ENCODE assay signal across 8 cellular contexts in genomic region chr11:118619444-118620205, GRCh38. TPM values are rescaled to one million over a fixed set of nuclear protein-coding genes. Genes with fewer than 3 reads are reported as not detected.
DNase-seq lines count a peak whose midpoint lies in the region; ATAC-seq and TF ChIP-seq lines count a peak whose summit lies in the region.

No MANE protein-coding gene starts in this region.

- H3K9me3 Mint-ChIP-seq in mesothelial cell of epicardium: no peaks in the 10 kb centered on the region

- H3K4me3 ChIP-seq in H7 (ENCODE audit: insufficient read depth, low read depth, low read length): no peak overlapping the region

- TF ChIP-seq CTCF in mesothelial cell of epicardium (IDR thresholded peaks at IDR 0.05; ENCODE audit: unreplicated experiment): no peak

- H3K36me3 Mint-ChIP-seq in mesothelial cell of epicardium: peaks cover 2% of the 10 kb centered on the region

- DNase-seq in AG08396 (ENCODE audit: low spot score): peak; percentile 84
- DNase-seq in NCI-H2171 treated with DMSO at 0.1 percent for 48 hours (lab: John Stamatoyannopoulos, UW): peak; percentile 65
- DNase-seq in dermis blood vessel endothelial cell: peak; percentile 97
- DNase-seq in mesothelial cell of epicardium (ENCODE audit: low spot score in 2 of 2, unreplicated experiment in 2 of 2): no peak
- no peak for DNase-seq in H7
- DNase-seq in NCI-H1105 treated with DMSO at 0.1 percent for 48 hours (lab: John Stamatoyannopoulos, UW): no peak

- H3K27me3 Mint-ChIP-seq in mesothelial cell of epicardium (ENCODE audit: low read depth): no peaks in the 10 kb centered on the region

- peak overlapping the region; percentile 40 for H3K4me3 Mint-ChIP-seq in mesothelial cell of epicardium

- H3K36me3 ChIP-seq in H7 (replicated peaks; ENCODE audit: control insufficient read depth, insufficient read depth, low read length): no peaks in the 10 kb centered on the region

- no peaks in the 10 kb centered on the region for H3K27me3 ChIP-seq in H7 (ENCODE audit: control insufficient read depth, insufficient read depth, low read length)

- peak overlapping the region; percentile 82 for H3K27ac Mint-ChIP-seq in mesothelial cell of epicardium

- ATAC-seq in HG03521 (IDR thresholded peaks at IDR 0.05; ENCODE audit: unreplicated experiment) (no peak), GM21390 (IDR thresholded peaks at IDR 0.05; ENCODE audit: unreplicated experiment) (no peak)

- H3K4me1 Mint-ChIP-seq in mesothelial cell of epicardium: peaks cover 80% of the 10 kb centered on the region

RNA-seq across cellular contexts. Expression of gene PHLDB1, which starts 12.2 kb away (rescaled TPM):
- total RNA-seq in dermis blood vessel endothelial cell (38.8 and 47.8 TPM in 2 replicates), mesothelial cell of epicardium (138 to 148 TPM (median 139 TPM) in 3 replicates)
- total RNA-seq in H7 (2014; rRNA removed; shearing (Covaris generic)): 48.7 and 55.0 TPM in 2 replicates

RNA-seq across cellular contexts. Expression of gene ARCN1, which starts 47.4 kb away (rescaled TPM):
- total RNA-seq in dermis blood vessel endothelial cell (102 and 180 TPM in 2 replicates), mesothelial cell of epicardium (139 to 144 TPM (median 140 TPM) in 3 replicates)
- 136 and 152 TPM in 2 replicates for total RNA-seq in H7 (2014; rRNA removed; shearing (Covaris generic))

RNA-seq across cellular contexts. Expression of gene IFT46, which starts 53.9 kb away (rescaled TPM):
- total RNA-seq in dermis blood vessel endothelial cell (18.7 and 23.3 TPM in 2 replicates), mesothelial cell of epicardium (22.3 to 24.1 TPM (median 23.7 TPM) in 3 replicates)
- 3.9 and 8.9 TPM in 2 replicates for total RNA-seq in H7 (2014; rRNA removed; shearing (Covaris generic))

RNA-seq across cellular contexts. Expression of gene TREH, which starts 59.8 kb away (rescaled TPM):
- total RNA-seq in dermis blood vessel endothelial cell: not detected in 2 replicates
- total RNA-seq in mesothelial cell of epicardium: 0.11 TPM in 1 of 3 replicates, not detected in the others
- not detected in 2 replicates for total RNA-seq in H7 (2014; rRNA removed; shearing (Covaris generic))

Comparison
In these comparisons a context has a peak if more than half of its experiments do, and no peak if none do; other contexts are left out.
1. DNase-seq: peak in AG08396 (single experiment), NCI-H2171 treated with DMSO at 0.1 percent for 48 hours (single experiment) and dermis blood vessel endothelial cell (single experiment); none in mesothelial cell of epicardium (0 of 2), H7 (single experiment) and NCI-H1105 treated with DMSO at 0.1 percent for 48 hours (single experiment).